1 cellular context compared by ENCODE assay signal in genomic region chr5:178113141-178113787, GRCh38.
TF ChIP-seq lines count a peak whose summit lies in the region.

Gene N4BP3 (plus strand): TSS chr5:178113532. CDS start chr5:178119584, 6,052 bp downstream.

TF ChIP-seq in GM12878, 131 proteins besides CTCF, POLR2A, EP300 and RAD21 (continued from another document):
- TF ChIP-seq NKRF (conservative IDR thresholded peaks at IDR 0.05) (peak; percentile 74), ZSCAN29 (IDR thresholded peaks at IDR 0.05) (peak; percentile 87), RELB (IDR thresholded peaks at IDR 0.05; ENCODE audit: low read depth) (no peak), STAT3 (IDR thresholded peaks at IDR 0.05; ENCODE audit: low read depth, low read length) (no peak), KAT2A (conservative IDR thresholded peaks at IDR 0.05; ENCODE audit: control insufficient read depth, low read depth, low read length) (no peak), ZBTB33 (IDR thresholded peaks at IDR 0.05) (no peak), IKZF2 (IDR thresholded peaks at IDR 0.05) (peak in 1 of 2 experiments; percentile 17; a peak in 1 of 4 replicates), ELK1 (IDR thresholded peaks at IDR 0.05; ENCODE audit: low read depth, low read length) (no peak), RAD51 (IDR thresholded peaks at IDR 0.05) (no peak), SIX5 (IDR thresholded peaks at IDR 0.05; ENCODE audit: low read depth, low read length, severe bottlenecking) (no peak)
